27 cellular contexts compared by ENCODE assay signal in genomic region chrX:35150642-35151239, GRCh38.
"Had no signal": no experiment of that assay in that cellular context is flagged by ENCODE, and none has a peak within 500 bp of the region (broad histone marks: within the 10 kb centered on the region; RNA-seq: fewer than 3 reads in every experiment).

No MANE protein-coding gene starts in this region.

- H3K4me3 Mint-ChIP-seq: dendritic cell treated with granulocyte-macrophage colony-stimulating factor and Interleukin-4, amounts not matched to agents 40 ng/mL and 50 ng/mL, for 4 days; effector memory CD8-positive, alpha-beta T cell; endodermal cell; immature natural killer cell; memory B cell had no signal

- FAIRE-seq: endometrium had no signal

- H3K4me2 ChIP-seq: hepatocyte had no signal

- H3K9me3 ChIP-seq: colonic mucosa, esophagus squamous epithelium, gastrocnemius medialis, heart left ventricle, left lung, lower lobe of right lung had no signal

- H3K36me3 ChIP-seq: colonic mucosa, esophagus squamous epithelium, gastrocnemius medialis, heart left ventricle, left lung, lower lobe of right lung had no signal

- H3K79me2 ChIP-seq: hepatocyte had no signal

- H3K27ac ChIP-seq: colonic mucosa, epithelial cell of prostate, esophagus squamous epithelium, gastrocnemius medialis, heart left ventricle, hepatocyte, left lung, lower lobe of right lung had no signal

- H3K4me1 ChIP-seq: colonic mucosa, esophagus squamous epithelium, gastrocnemius medialis, heart left ventricle, left lung, lower lobe of right lung had no signal

- H3K27me3 Mint-ChIP-seq: dendritic cell treated with granulocyte-macrophage colony-stimulating factor and Interleukin-4, amounts not matched to agents 40 ng/mL and 50 ng/mL, for 4 days; effector memory CD8-positive, alpha-beta T cell; memory B cell had no signal

- H3K27me3 ChIP-seq: colonic mucosa, esophagus squamous epithelium, gastrocnemius medialis, heart left ventricle, hepatocyte, left lung had no signal

- H3K27ac Mint-ChIP-seq: dendritic cell treated with granulocyte-macrophage colony-stimulating factor and Interleukin-4, amounts not matched to agents 40 ng/mL and 50 ng/mL, for 4 days; effector memory CD8-positive, alpha-beta T cell; endodermal cell; immature natural killer cell; memory B cell had no signal

- DNase-seq: colonic mucosa; cortex of kidney; effector CD8-positive, alpha-beta T cell; effector memory CD8-positive, alpha-beta T cell; endodermal cell; erythroblast; esophagus squamous epithelium; foreskin fibroblast; foreskin melanocyte; gastrocnemius medialis; hypothalamus; immature natural killer cell; islet precursor cell; left cardiac atrium; left ventricle myocardium superior; lower lobe of right lung; mammary epithelial cell; mesendoderm; midbrain had no signal

- ATAC-seq: effector memory CD8-positive, alpha-beta T cell; esophagus mucosa; gastrocnemius medialis; heart left ventricle; left cardiac atrium; left lung; left ventricle myocardium superior; lower lobe of right lung had no signal

- H3K4me1 Mint-ChIP-seq: endodermal cell, immature natural killer cell, memory B cell had no signal

- H3K36me3 Mint-ChIP-seq: immature natural killer cell, memory B cell had no signal

- H3K4me3 ChIP-seq: colonic mucosa, esophagus squamous epithelium, gastrocnemius medialis, heart left ventricle, hepatocyte, left lung, lower lobe of right lung had no signal

- H2AFZ ChIP-seq: hepatocyte had no signal
